In genomic region chr12:54526800-54527630, GRCh38 we compare ENCODE assay signal across 8 cellular contexts. TPM values are rescaled to one million over a fixed set of nuclear protein-coding genes. Genes with fewer than 3 reads are reported as not detected.
DNase-seq lines count a peak whose midpoint lies in the region; ATAC-seq, FAIRE-seq and TF ChIP-seq lines count a peak whose summit lies in the region.

No MANE protein-coding gene starts in this region.

- CTCF ChIA-PET in A549 (lab: Yijun Ruan, JAX), result interaction anchor here (0.7 to 2.3 kb wide), 14 partner anchors 9 to 176 kb away, joined by 3 to 7 read pairs (median 4); no protein-coding TSS in a partner anchor

- no peaks in the 10 kb centered on the region for H3K27me3 ChIP-seq in OCI-LY3 (ENCODE audit: low read depth, low read length)

- POLR2A ChIA-PET in A549 (lab: Yijun Ruan, JAX), result no interaction called here

- DNase-seq in A549 (ENCODE audit: low read depth in 1 of 2, low spot score in 1 of 2) (peak in 1 of 2 experiments; percentile 43), GM10266 (ENCODE audit: extremely low spot score) (no peak), amygdala (lab: John Stamatoyannopoulos, UW) (peak in 39 of 56 donors; percentile 3 to 76 (median 22)), islet precursor cell (peak; percentile 86)
- peak; percentile 22 for DNase-seq in stimulated activated CD8-positive, alpha-beta memory T cell treated with anti-CD3 and anti-CD28 coated beads, Interleukin-4, amount 100 ng/mL, for 24 hours (ENCODE audit: low read depth)

- TF ChIP-seq RAD21 in A549 (conservative IDR thresholded peaks at IDR 0.05 in 1 of 2, IDR thresholded peaks at IDR 0.05 in 1 of 2), result peak; percentile 50 to 70; a peak in 4 of 5 replicates

- no peak overlapping the region for H3K9ac ChIP-seq in OCI-LY3 (ENCODE audit: low read length)

- TF ChIP-seq CTCF in A549 (IDR thresholded peaks at IDR 0.05), result peak; percentile 52
- peak; percentile 50 for TF ChIP-seq CTCF in GM10266 (IDR thresholded peaks at IDR 0.05; ENCODE audit: control insufficient read depth, insufficient read depth, low read depth, missing control alignments)
- peak; percentile 81 for TF ChIP-seq CTCF in OCI-LY3 (IDR thresholded peaks at IDR 0.05; ENCODE audit: low read depth, low read length)

- no peak for TF ChIP-seq EP300 in A549 (IDR thresholded peaks at IDR 0.05)

- H3K4me3 ChIP-seq in A549 (no peak overlapping the region), OCI-LY3 (ENCODE audit: low read length) (no peak overlapping the region)

- 18% methylated on average over 9 of the region's 9 CpGs for WGBS in A549 (ENCODE audit: missing lambda C conversion rate)

- H3K79me2 ChIP-seq in OCI-LY3 (ENCODE audit: low read length), result no peaks in the 10 kb centered on the region

- H3K9me3 ChIP-seq in A549 (no peaks in the 10 kb centered on the region), OCI-LY3 (ENCODE audit: insufficient read depth, low read length) (no peaks in the 10 kb centered on the region)

- H4K20me1 ChIP-seq in OCI-LY3 (ENCODE audit: insufficient read depth, low read length), result peaks cover 9% of the 10 kb centered on the region; the same call in 1 of the 2 replicates

- no peak overlapping the region for H3K4me2 ChIP-seq in A549
- peak overlapping the region; percentile 18; the same call in 1 of the 2 replicates for H3K4me2 ChIP-seq in OCI-LY3 (ENCODE audit: low read length)

- H3K27ac ChIP-seq in A549 (no peak overlapping the region), OCI-LY3 (ENCODE audit: low read length) (peak overlapping the region; percentile 54)

- TF ChIP-seq POLR2A in A549 (IDR thresholded peaks at IDR 0.05; ENCODE audit: low read length), result no peak

- H3K36me3 ChIP-seq in OCI-LY3 (replicated peaks; ENCODE audit: low read depth, low read length), result peaks cover 92% of the 10 kb centered on the region

- H3K4me1 ChIP-seq in A549 (no peaks in the 10 kb centered on the region), OCI-LY3 (ENCODE audit: low read length) (peaks cover 15% of the 10 kb centered on the region)

- H2AFZ ChIP-seq in OCI-LY3 (ENCODE audit: low read depth, low read length), result no peak overlapping the region

- FAIRE-seq in A549 (lab: Jason Lieb, UNC), result no peak

- ATAC-seq in A549 (peak; percentile 36 to 90; a peak in 4 of 6 replicates), HG02973 (IDR thresholded peaks at IDR 0.05; ENCODE audit: unreplicated experiment) (no peak), GM18861 (IDR thresholded peaks at IDR 0.05; ENCODE audit: unreplicated experiment) (no peak)

TF ChIP-seq in A549, 52 proteins besides CTCF, POLR2A, EP300 and RAD21:
- peak; percentile 26; the same call in 1 of the 3 replicates for TF ChIP-seq SMC3 (IDR thresholded peaks at IDR 0.05)
- TF ChIP-seq JUN (IDR thresholded peaks at IDR 0.05), result no peak
- TF ChIP-seq KDM1A (IDR thresholded peaks at IDR 0.05; ENCODE audit: low read depth), result no peak
- TF ChIP-seq HES2 (IDR thresholded peaks at IDR 0.05), result no peak
- TF ChIP-seq MAZ (IDR thresholded peaks at IDR 0.05; ENCODE audit: borderline replicate concordance, low read depth, low read length), result no peak
- TF ChIP-seq ESRRA (IDR thresholded peaks at IDR 0.05; ENCODE audit: borderline replicate concordance, low read length), result no peak
- no peak for TF ChIP-seq RARB (CRISPR knock-in tag; IDR thresholded peaks at IDR 0.05)

RNA-seq across cellular contexts. Expression of gene PDE1B, which starts 22.4 kb away (rescaled TPM):
- 0.08 TPM in 1 of 2 replicates, not detected in the other for polyA plus RNA-seq in A549 (2011; rRNA removed)
- polyA plus RNA-seq in A549 (2012; cell fraction: cytosol; rRNA removed), result 0.03 TPM in 2 replicates
- polyA plus RNA-seq in A549 (2012; cell fraction: nucleus; rRNA removed), result 0.05 and 0.07 TPM in 2 replicates
- polyA plus RNA-seq in A549 (2017; fragmentation: RNase III; extraction: RNeasy Plus Mini Kit Qiagen cat#74134 plus additional on column Dnase treatment), result 0.04 to 0.05 TPM in 2 of 3 replicates, not detected in the other
- 0.25 TPM in 1 of 2 replicates, not detected in the other for polyA minus RNA-seq in A549 (2011; rRNA and poly(A)+ RNA removed)

RNA-seq across cellular contexts. Expression of gene NCKAP1L, which starts 29.5 kb away (rescaled TPM):
- polyA plus RNA-seq in A549 (2011; rRNA removed) (0.07 and 0.08 TPM in 2 replicates), A549 (2017; fragmentation: RNase III; extraction: RNeasy Plus Mini Kit Qiagen cat#74134 plus additional on column Dnase treatment) (0.01 TPM in 1 of 3 replicates, not detected in the others)
- polyA plus RNA-seq in A549 (2012; cell fraction: cytosol; rRNA removed), result under 0.01 and 0.04 TPM in 2 replicates
- polyA plus RNA-seq in A549 (2012; cell fraction: nucleus; rRNA removed), result 0.01 TPM in 1 of 2 replicates, not detected in the other
- not detected in 2 replicates for polyA minus RNA-seq in A549 (2011; rRNA and poly(A)+ RNA removed)

RNA-seq across cellular contexts. Expression of gene GTSF1, which starts 53.6 kb away (rescaled TPM):
- polyA plus RNA-seq in A549 (2011; rRNA removed) (not detected in 2 replicates), A549 (2017; fragmentation: RNase III; extraction: RNeasy Plus Mini Kit Qiagen cat#74134 plus additional on column Dnase treatment) (not detected in 3 replicates)
- not detected in 2 replicates for polyA plus RNA-seq in A549 (2012; cell fraction: cytosol; rRNA removed)
- polyA plus RNA-seq in A549 (2012; cell fraction: nucleus; rRNA removed), result not detected in 2 replicates
- polyA minus RNA-seq in A549 (2011; rRNA and poly(A)+ RNA removed), result not detected in 2 replicates

Comparison
In these comparisons a context has a peak if more than half of its experiments do, and no peak if none do; other contexts are left out.
1. ATAC-seq: peak in A549 (2 of 2); none in HG02973 (single experiment) and GM18861 (single experiment).
2. Peak in every context shown above with its lines, with median percentiles within 50 percentile points of each other: CTCF ChIP-seq.